Comparison of ENCODE assay signal across 1 cellular context in the genomic region with DNA sequence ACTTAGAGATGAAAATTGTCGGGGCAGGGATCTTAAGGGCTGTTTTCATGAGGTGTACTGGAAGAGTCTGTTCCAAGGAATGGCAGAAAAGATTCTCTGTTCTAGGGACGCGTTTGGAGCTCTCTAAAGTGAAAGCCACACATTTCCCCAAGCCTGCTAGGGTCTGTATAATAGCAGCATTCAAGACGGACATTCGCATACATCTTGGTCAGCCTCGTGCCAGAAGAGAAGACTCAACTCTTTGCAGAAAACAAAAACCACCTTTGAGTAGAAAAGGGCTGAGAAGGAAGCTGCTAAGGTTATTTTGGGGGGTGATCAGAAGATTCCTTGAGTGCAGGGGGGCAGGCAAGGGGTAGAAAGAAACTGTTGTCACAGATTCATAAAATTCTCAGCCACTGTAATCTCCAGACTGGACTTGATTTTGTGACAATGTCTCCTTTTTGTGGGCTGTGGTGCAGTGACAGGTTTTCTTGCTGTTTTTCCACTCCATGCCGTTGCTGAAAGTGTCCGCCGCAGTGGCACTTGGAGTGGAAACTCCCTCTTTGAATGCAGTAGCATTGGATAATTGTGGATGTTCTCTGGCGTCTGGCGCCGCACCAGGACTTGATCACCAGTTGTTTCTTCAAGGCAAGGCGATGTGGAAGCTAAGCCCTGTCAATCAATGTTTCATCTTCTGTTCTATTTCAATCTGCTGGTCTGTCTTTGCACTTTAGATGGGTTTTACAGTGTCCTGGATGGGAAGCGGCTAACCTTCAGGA.
TF ChIP-seq lines count a peak whose summit lies in the region.

No MANE protein-coding gene starts in this region.

TF ChIP-seq in A549, 52 proteins besides CTCF, POLR2A, EP300 and RAD21 (continued from another document):
- TF ChIP-seq, protein P1, sequence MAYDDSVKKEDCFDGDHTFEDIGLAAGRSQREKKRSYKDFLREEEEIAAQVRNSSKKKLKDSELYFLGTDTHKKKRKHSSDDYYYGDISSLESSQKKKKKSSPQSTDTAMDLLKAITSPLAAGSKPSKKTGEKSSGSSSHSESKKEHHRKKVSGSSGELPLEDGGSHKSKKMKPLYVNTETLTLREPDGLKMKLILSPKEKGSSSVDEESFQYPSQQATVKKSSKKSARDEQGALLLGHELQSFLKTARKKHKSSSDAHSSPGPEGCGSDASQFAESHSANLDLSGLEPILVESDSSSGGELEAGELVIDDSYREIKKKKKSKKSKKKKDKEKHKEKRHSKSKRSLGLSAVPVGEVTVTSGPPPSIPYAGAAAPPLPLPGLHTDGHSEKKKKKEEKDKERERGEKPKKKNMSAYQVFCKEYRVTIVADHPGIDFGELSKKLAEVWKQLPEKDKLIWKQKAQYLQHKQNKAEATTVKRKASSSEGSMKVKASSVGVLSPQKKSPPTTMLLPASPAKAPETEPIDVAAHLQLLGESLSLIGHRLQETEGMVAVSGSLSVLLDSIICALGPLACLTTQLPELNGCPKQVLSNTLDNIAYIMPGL (CRISPR knock-in tag; IDR thresholded peaks at IDR 0.05; ENCODE audit: borderline replicate concordance) = no peak
- TF ChIP-seq HOXB5 (CRISPR knock-in tag; IDR thresholded peaks at IDR 0.05) (no peak), ZSCAN20 (CRISPR knock-in tag; IDR thresholded peaks at IDR 0.05) (no peak), FOSL2 (IDR thresholded peaks at IDR 0.05) (no peak), FOSL2 (CRISPR knock-in tag; IDR thresholded peaks at IDR 0.05) (no peak), NPAS2 (CRISPR knock-in tag; IDR thresholded peaks at IDR 0.05; ENCODE audit: borderline replicate concordance) (no peak), CBX8 (IDR thresholded peaks at IDR 0.05) (no peak), BHLHE40 (IDR thresholded peaks at IDR 0.05; ENCODE audit: low read depth, low read length) (no peak), MYC (IDR thresholded peaks at IDR 0.05; ENCODE audit: borderline replicate concordance, low read length) (no peak)
TF ChIP-seq in A549: peak in this region for 0.
